ENCODE assay signal across 7 cellular contexts in genomic region chr5:137146402-137146889, GRCh38.
DNase-seq lines count a peak whose midpoint lies in the region; ATAC-seq and TF ChIP-seq lines count a peak whose summit lies in the region.

No MANE protein-coding gene starts in this region.

- peaks cover 29% of the 10 kb centered on the region for H3K4me1 ChIP-seq in HUES6 (ENCODE audit: control insufficient read depth, insufficient read depth, low read length)
- peaks cover 7% of the 10 kb centered on the region for H3K4me1 ChIP-seq in hepatocyte (ENCODE audit: insufficient read depth)
- H3K4me1 ChIP-seq in suprapubic skin, result peaks cover 34% of the 10 kb centered on the region
- H3K4me1 ChIP-seq in CD8-positive, alpha-beta T cell (ENCODE audit: insufficient read depth, low read length), result no peaks in the 10 kb centered on the region
- no peaks in the 10 kb centered on the region for H3K4me1 ChIP-seq in right lobe of liver

- peaks cover 20% of the 10 kb centered on the region for H3K27me3 Mint-ChIP-seq in CD4-positive, alpha-beta T cell
- no peaks in the 10 kb centered on the region for H3K27me3 Mint-ChIP-seq in CD8-positive, alpha-beta T cell (ENCODE audit: low read depth)

- no peaks in the 10 kb centered on the region for H3K36me3 Mint-ChIP-seq in CD4-positive, alpha-beta T cell (ENCODE audit: low read depth)
- no peaks in the 10 kb centered on the region for H3K36me3 Mint-ChIP-seq in CD8-positive, alpha-beta T cell

- no peak overlapping the region for H3K4me3 ChIP-seq in HUES6 (ENCODE audit: low read depth, low read length)
- no peak overlapping the region for H3K4me3 ChIP-seq in hepatocyte
- H3K4me3 ChIP-seq in suprapubic skin, result no peak overlapping the region
- no peak overlapping the region for H3K4me3 ChIP-seq in CD8-positive, alpha-beta T cell (ENCODE audit: low read depth, low read length)
- H3K4me3 ChIP-seq in right lobe of liver, result no peak overlapping the region

- H4K20me1 ChIP-seq in hepatocyte (ENCODE audit: insufficient read depth, poor library complexity, severe bottlenecking), result no peaks in the 10 kb centered on the region

- H3K9me2 ChIP-seq in hepatocyte (replicated peaks; ENCODE audit: insufficient read depth), result no peaks in the 10 kb centered on the region

- TF ChIP-seq CTCF in hepatocyte (IDR thresholded peaks at IDR 0.05; ENCODE audit: poor library complexity) (no peak), suprapubic skin (IDR thresholded peaks at IDR 0.05) (no peak), right lobe of liver (IDR thresholded peaks at IDR 0.05) (no peak)
- TF ChIP-seq CTCF in CD4-positive, alpha-beta T cell (IDR thresholded peaks at IDR 0.05), result no peak
- no peak for TF ChIP-seq CTCF in CD8-positive, alpha-beta T cell (IDR thresholded peaks at IDR 0.05)

- H3K27me3 ChIP-seq in HUES6 (ENCODE audit: control insufficient read depth, insufficient read depth, low read length), result no peaks in the 10 kb centered on the region
- H3K27me3 ChIP-seq in hepatocyte, result no peaks in the 10 kb centered on the region
- H3K27me3 ChIP-seq in suprapubic skin, result no peaks in the 10 kb centered on the region
- H3K27me3 ChIP-seq in CD4-positive, alpha-beta T cell (ENCODE audit: control insufficient read depth, insufficient read depth, low read length), result peaks cover 4% of the 10 kb centered on the region
- no peaks in the 10 kb centered on the region for H3K27me3 ChIP-seq in CD8-positive, alpha-beta T cell (ENCODE audit: insufficient read depth, low read length)
- H3K27me3 ChIP-seq in right lobe of liver, result no peaks in the 10 kb centered on the region

- no peaks in the 10 kb centered on the region for H3K9me3 Mint-ChIP-seq in CD4-positive, alpha-beta T cell
- no peaks in the 10 kb centered on the region for H3K9me3 Mint-ChIP-seq in CD8-positive, alpha-beta T cell

- TF ChIP-seq POLR2A in suprapubic skin (IDR thresholded peaks at IDR 0.05) (peak in 1 of 2 donors; percentile 21), right lobe of liver (IDR thresholded peaks at IDR 0.05) (no peak)

- intact Hi-C loops in CD4-positive, alpha-beta T cell (cut with DNase I, micrococcal nuclease), result no loop called here
- intact Hi-C loops in CD8-positive, alpha-beta T cell (cut with DNase I, micrococcal nuclease), result no loop called here
- intact Hi-C loops in right lobe of liver (cut with DNase I), result no loop called here

- no peak for TF ChIP-seq EP300 in suprapubic skin (IDR thresholded peaks at IDR 0.05)

- DNase-seq in amniotic stem cell (lab: John Stamatoyannopoulos, UW) (peak; percentile 91), hepatocyte (ENCODE audit: low spot score) (peak; percentile 89), suprapubic skin (ENCODE audit: low spot score in 2 of 2) (peak in 1 of 2 donors; percentile 79), right lobe of liver (no peak)
- no peak for DNase-seq in CD4-positive, alpha-beta T cell
- no peak for DNase-seq in CD8-positive, alpha-beta T cell

- CTCF ChIA-PET in CD4-positive, alpha-beta T cell (lab: Charles Lee), result interaction anchor here (0.5 kb wide), 1 partner anchor 1077 kb away, joined by 3 read pairs; no protein-coding TSS in a partner anchor
- CTCF ChIA-PET in CD8-positive, alpha-beta T cell (lab: Charles Lee), result no interaction called here

- peak overlapping the region; percentile 12 for H3K9ac ChIP-seq in HUES6 (ENCODE audit: low read length)

- no peaks in the 10 kb centered on the region for H3K36me3 ChIP-seq in HUES6 (ENCODE audit: control insufficient read depth, insufficient read depth, low read length)
- no peaks in the 10 kb centered on the region for H3K36me3 ChIP-seq in hepatocyte (replicated peaks; ENCODE audit: insufficient read depth, low read depth)
- no peaks in the 10 kb centered on the region for H3K36me3 ChIP-seq in suprapubic skin
- H3K36me3 ChIP-seq in CD8-positive, alpha-beta T cell (ENCODE audit: insufficient read depth, low read length), result no peaks in the 10 kb centered on the region
- no peaks in the 10 kb centered on the region for H3K36me3 ChIP-seq in right lobe of liver

- H3K27ac ChIP-seq in HUES6 (ENCODE audit: low read depth, low read length), result peak overlapping the region; percentile 4; the same call in 1 of the 2 replicates
- H3K27ac ChIP-seq in hepatocyte, result peak overlapping the region; percentile 91
- peak overlapping the region; percentile 41 for H3K27ac ChIP-seq in suprapubic skin
- no peak overlapping the region for H3K27ac ChIP-seq in CD4-positive, alpha-beta T cell (ENCODE audit: low read depth, low read length)
- H3K27ac ChIP-seq in CD8-positive, alpha-beta T cell (ENCODE audit: low read depth, low read length), result no peak overlapping the region
- H3K27ac ChIP-seq in right lobe of liver, result no peak overlapping the region

- H3K79me2 ChIP-seq in hepatocyte, result no peaks in the 10 kb centered on the region

- H3K4me1 Mint-ChIP-seq in CD4-positive, alpha-beta T cell (ENCODE audit: low read depth), result no peaks in the 10 kb centered on the region
- H3K4me1 Mint-ChIP-seq in CD8-positive, alpha-beta T cell (ENCODE audit: low read depth), result no peaks in the 10 kb centered on the region

- 29% methylated on average over 8 of the region's 8 CpGs for WGBS in hepatocyte (ENCODE audit: low lambda C conversion rate, missing lambda C conversion rate)
- WGBS in suprapubic skin, result 20% methylated on average over 8 of the region's 8 CpGs
- 49% methylated on average over 8 of the region's 8 CpGs for WGBS in right lobe of liver (ENCODE audit: insufficient coverage, low coverage, low lambda C conversion rate, missing lambda C conversion rate)

- no peak overlapping the region for H3K4me3 Mint-ChIP-seq in CD4-positive, alpha-beta T cell
- no peak overlapping the region for H3K4me3 Mint-ChIP-seq in CD8-positive, alpha-beta T cell

- POLR2A ChIA-PET in CD4-positive, alpha-beta T cell (lab: Charles Lee), result no interaction called here
- POLR2A ChIA-PET in CD8-positive, alpha-beta T cell (lab: Charles Lee), result no interaction called here

- peak overlapping the region; percentile 24 for H3K4me2 ChIP-seq in hepatocyte

- no peaks in the 10 kb centered on the region for H3K9me3 ChIP-seq in HUES6 (ENCODE audit: control insufficient read depth, insufficient read depth, low read depth, low read length)
- no peaks in the 10 kb centered on the region for H3K9me3 ChIP-seq in hepatocyte (ENCODE audit: low read depth)
- no peaks in the 10 kb centered on the region for H3K9me3 ChIP-seq in suprapubic skin
- no peaks in the 10 kb centered on the region for H3K9me3 ChIP-seq in CD4-positive, alpha-beta T cell (ENCODE audit: control insufficient read depth, low read length)
- H3K9me3 ChIP-seq in CD8-positive, alpha-beta T cell (ENCODE audit: low read length), result no peaks in the 10 kb centered on the region
- H3K9me3 ChIP-seq in right lobe of liver, result no peaks in the 10 kb centered on the region

- no peak overlapping the region for H2AFZ ChIP-seq in hepatocyte

- H3K27ac Mint-ChIP-seq in CD4-positive, alpha-beta T cell, result no peak overlapping the region
- no peak overlapping the region for H3K27ac Mint-ChIP-seq in CD8-positive, alpha-beta T cell

- no peak for ATAC-seq in CD4-positive, alpha-beta T cell (ENCODE audit: poor library complexity)
- no peak for ATAC-seq in CD8-positive, alpha-beta T cell
- ATAC-seq in right lobe of liver, result no peak

Comparison
In these comparisons a context has a peak if more than half of its experiments do, and no peak if none do; other contexts are left out.
1. H3K27ac ChIP-seq: peak in HUES6 (single experiment), hepatocyte (single experiment) and suprapubic skin (single experiment); none in CD4-positive, alpha-beta T cell (single experiment), CD8-positive, alpha-beta T cell (single experiment) and right lobe of liver (0 of 3).
2. DNase-seq: peak in amniotic stem cell (single experiment) and hepatocyte (single experiment); none in CD4-positive, alpha-beta T cell (0 of 10), CD8-positive, alpha-beta T cell (0 of 7) and right lobe of liver (0 of 3).